28 cellular contexts compared by ENCODE assay signal in genomic region chr17:53234138-53234537, GRCh38.
"Had no signal": no experiment of that assay in that cellular context is flagged by ENCODE, and none has a peak within 500 bp of the region (broad histone marks: within the 10 kb centered on the region; RNA-seq: fewer than 3 reads in every experiment).

No MANE protein-coding gene starts in this region.

- H3K4me1 ChIP-seq: colonic mucosa, esophagus muscularis mucosa, esophagus squamous epithelium, foreskin keratinocyte, gastrocnemius medialis, gastroesophageal sphincter, heart left ventricle, heart right ventricle had no signal

- FAIRE-seq: colon, endometrium, endothelial cell of umbilical vein, frontal cortex had no signal

- DNase-seq: colonic mucosa; cortex of kidney; dermis blood vessel endothelial cell; dorsolateral prefrontal cortex; effector CD4-positive, alpha-beta T cell; effector CD8-positive, alpha-beta T cell; effector memory CD4-positive, alpha-beta T cell; effector memory CD8-positive, alpha-beta T cell; endodermal cell; erythroblast; esophagus squamous epithelium; foreskin fibroblast; foreskin keratinocyte; foreskin melanocyte; gastrocnemius medialis; glutamatergic neuron; head of caudate nucleus; heart left ventricle; heart right ventricle had no signal

- H3K9me3 ChIP-seq: colonic mucosa, esophagus squamous epithelium had no signal

- H3K27ac ChIP-seq: colonic mucosa, coronary artery, dorsolateral prefrontal cortex, epithelial cell of prostate, esophagus muscularis mucosa, esophagus squamous epithelium, foreskin keratinocyte, gastrocnemius medialis, gastroesophageal sphincter, heart left ventricle, heart right ventricle had no signal

- H3K36me3 ChIP-seq: colonic mucosa, esophagus muscularis mucosa, esophagus squamous epithelium, gastrocnemius medialis, gastroesophageal sphincter, heart left ventricle, heart right ventricle had no signal

- H3K27me3 ChIP-seq: colonic mucosa, dorsolateral prefrontal cortex, esophagus muscularis mucosa, esophagus squamous epithelium, foreskin keratinocyte, gastrocnemius medialis, gastroesophageal sphincter, heart left ventricle, heart right ventricle had no signal

- ATAC-seq: effector memory CD8-positive, alpha-beta T cell; esophagus mucosa; foreskin keratinocyte; gastrocnemius medialis; gastroesophageal sphincter; heart left ventricle; heart right ventricle had no signal

- H3K4me3 ChIP-seq: colonic mucosa, coronary artery, dorsolateral prefrontal cortex, esophagus muscularis mucosa, esophagus squamous epithelium, gastrocnemius medialis, gastroesophageal sphincter, heart left ventricle, heart right ventricle had no signal
